In the genomic region with DNA sequence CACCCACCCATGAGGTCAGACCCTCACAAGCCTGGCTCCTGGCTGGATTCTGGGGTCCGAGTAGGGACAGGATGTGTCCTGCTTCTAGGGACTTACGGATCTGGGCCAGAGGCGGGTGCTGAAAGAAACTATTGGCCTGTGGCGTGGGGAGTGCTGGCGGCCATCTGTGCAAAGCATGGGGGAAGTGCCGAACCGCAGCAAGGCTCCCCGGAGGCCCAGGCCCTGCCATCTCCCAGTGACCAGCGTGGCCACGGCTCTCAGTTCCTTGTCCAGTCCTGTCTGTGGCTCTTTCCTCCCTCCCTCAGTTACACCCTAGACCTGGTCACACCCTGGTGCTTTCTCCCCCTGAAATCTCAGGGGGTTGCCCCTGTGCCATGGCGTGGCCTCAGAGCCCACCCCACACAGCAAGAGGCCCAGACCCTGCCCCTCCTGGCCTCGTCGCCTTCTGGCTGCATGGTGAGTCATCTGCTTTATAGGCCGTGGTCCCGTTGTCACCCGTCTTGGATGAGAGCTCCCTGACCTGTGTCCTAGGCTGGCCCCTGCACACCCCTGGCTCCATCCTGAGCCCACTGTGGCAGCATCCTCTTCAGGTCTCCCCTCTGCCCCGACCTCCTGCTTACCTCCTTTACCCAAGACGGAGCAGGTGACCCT, we compare ENCODE assay signal across 15 cellular contexts. TPM values are rescaled to one million over a fixed set of nuclear protein-coding genes. Genes with fewer than 3 reads are reported as not detected.
DNase-seq lines count a peak whose midpoint lies in the region; ATAC-seq and TF ChIP-seq lines count a peak whose summit lies in the region.
"Had no signal": no experiment of that assay in that cellular context is flagged by ENCODE, and none has a peak within 500 bp of the region (broad histone marks: within the 10 kb centered on the region; RNA-seq: fewer than 3 reads in every experiment).

No MANE protein-coding gene starts in this region.

- H3K27ac Mint-ChIP-seq in memory B cell (peak overlapping the region; percentile 62), immature natural killer cell (no peak overlapping the region)
- H3K27ac Mint-ChIP-seq: activated CD8-positive, alpha-beta T cell treated with anti-CD3 and anti-CD28 coated beads, Interleukin-2, amount 10 ng/mL, durations not matched to agents 7 days and 5 days; activated T-helper 17 cell treated with anti-CD3 and anti-CD28 coated beads, Interleukin-2, amount 50 U/mL, for 72 hours; natural killer cell had no signal

- H3K27ac ChIP-seq in angular gyrus (ENCODE audit: low read depth, low read length) = peak overlapping the region; percentile 5
- no peak overlapping the region for H3K27ac ChIP-seq in adrenal gland
- H3K27ac ChIP-seq: hepatocyte had no signal

- H3K9me3 ChIP-seq in adrenal gland (replicated peaks in 1 of 3) = no peaks in the 10 kb centered on the region

- H3K27me3 ChIP-seq in adrenal gland = no peaks in the 10 kb centered on the region
- H3K27me3 ChIP-seq: hepatocyte had no signal

- H3K36me3 ChIP-seq in adrenal gland (replicated peaks in 1 of 2) = no peaks in the 10 kb centered on the region

- H3K9me3 Mint-ChIP-seq in memory B cell (no peaks in the 10 kb centered on the region), immature natural killer cell (no peaks in the 10 kb centered on the region)
- H3K9me3 Mint-ChIP-seq: activated T-helper 17 cell treated with anti-CD3 and anti-CD28 coated beads, Interleukin-2, amount 50 U/mL, for 72 hours; natural killer cell had no signal

- DNase-seq in Ammon's horn (ENCODE audit: low spot score) (peak; percentile 74), GM13976 (ENCODE audit: low spot score) (peak; percentile 58), memory B cell (ENCODE audit: low spot score in 2 of 2) (no peak), adrenal gland (no peak), immature natural killer cell (no peak)
- DNase-seq: activated CD8-positive, alpha-beta T cell treated with anti-CD3 and anti-CD28 coated beads, Interleukin-2, amount 10 ng/mL, durations not matched to agents 7 days and 5 days; cortex of kidney; natural killer cell; NCI-H1417 treated with DMSO at 0.1 percent for 48 hours; stimulated activated CD8-positive, alpha-beta memory T cell treated with anti-CD3 and anti-CD28 coated beads, Interleukin-4, amount 100 ng/mL, for 48 hours had no signal

- H3K4me1 ChIP-seq in adrenal gland (replicated peaks in 1 of 2) = peaks cover 8 to 18% of the 10 kb centered on the region in 2 donors

- no peak for TF ChIP-seq POLR2A in adrenal gland (IDR thresholded peaks at IDR 0.05)

- peak overlapping the region; percentile 46 for H3K4me3 Mint-ChIP-seq in memory B cell
- H3K4me3 Mint-ChIP-seq in immature natural killer cell = no peak overlapping the region
- H3K4me3 Mint-ChIP-seq: activated CD8-positive, alpha-beta T cell treated with anti-CD3 and anti-CD28 coated beads, Interleukin-2, amount 10 ng/mL, durations not matched to agents 7 days and 5 days; activated T-helper 17 cell treated with anti-CD3 and anti-CD28 coated beads, Interleukin-2, amount 50 U/mL, for 72 hours; natural killer cell had no signal

- H3K4me3 ChIP-seq in adrenal gland = no peak overlapping the region
- H3K4me3 ChIP-seq: hepatocyte had no signal

- TF ChIP-seq CTCF in GM13976 (IDR thresholded peaks at IDR 0.05; ENCODE audit: borderline replicate concordance, control extremely low read depth, extremely low read depth, insufficient read depth, missing control alignments) (no peak), adrenal gland (IDR thresholded peaks at IDR 0.05) (no peak)

- H3K36me3 Mint-ChIP-seq in memory B cell (peaks cover 3% of the 10 kb centered on the region), immature natural killer cell (peaks cover 0 to 3% (median 0%) of the 10 kb centered on the region in 3 donors)
- H3K36me3 Mint-ChIP-seq: natural killer cell had no signal

- no peak for ATAC-seq in memory B cell (ENCODE audit: low read depth)
- no peak for ATAC-seq in GM21737 (IDR thresholded peaks at IDR 0.05; ENCODE audit: unreplicated experiment)
- no peak for ATAC-seq in GM21447 (IDR thresholded peaks at IDR 0.05; ENCODE audit: unreplicated experiment)
- ATAC-seq: activated CD8-positive, alpha-beta T cell treated with anti-CD3 and anti-CD28 coated beads, Interleukin-2, amount 10 ng/mL, durations not matched to agents 7 days and 5 days; activated T-helper 17 cell treated with anti-CD3 and anti-CD28 coated beads, Interleukin-2, amount 50 U/mL, for 72 hours; natural killer cell had no signal

- WGBS in adrenal gland, 4 donors = 57 to 64% (median 59%) methylated on average over 14 to 18 of the region's 18 CpGs

- H3K4me1 Mint-ChIP-seq in memory B cell (peaks cover 41% of the 10 kb centered on the region), immature natural killer cell (peaks cover 28 to 35% of the 10 kb centered on the region in 2 donors)

- H3K27me3 Mint-ChIP-seq in memory B cell (no peaks in the 10 kb centered on the region), immature natural killer cell (ENCODE audit: low read depth in 3 of 3) (peaks cover 0 to 6% (median 0%) of the 10 kb centered on the region in 3 donors)

- in situ Hi-C loops in GM13976 (cut with MboI; ENCODE audit: low sequenced_read_pairs, unreplicated experiment) = no loop called here

- intact Hi-C loops in adrenal gland (cut with DNase I) = no loop called here

RNA-seq across cellular contexts. Expression of a gene that starts 54.5 kb away (rescaled TPM):
- total RNA-seq in adrenal gland = 10 to 100 TPM; 30.0 to 52.1 (median 39.9) TPM
- polyA plus RNA-seq in adrenal gland (100 to 1,000 TPM in 2 of 3 donors, 10 to 100 TPM in 1; 45.3 to 141 (median 111) TPM), immature natural killer cell (10 to 100 TPM; 30.8 to 51.8 (median 44.2) TPM)

RNA-seq across cellular contexts. Expression of a gene that starts 54.5 kb away (rescaled TPM):
- 10 to 100 TPM in 7 of 8 donors, 1 to 10 TPM in 1; 9.4 to 17.8 (median 13.8) TPM for total RNA-seq in adrenal gland
- 10 to 100 TPM in 1 of 3 donors, 1 to 10 TPM in 2; 5.7 to 14.6 (median 8.4) TPM for polyA plus RNA-seq in adrenal gland
- 10 to 100 TPM; 22.7 to 31.2 (median 24.4) TPM for polyA plus RNA-seq in immature natural killer cell

Comparison
In these comparisons a context has a peak if more than half of its experiments do, and no peak if none do; other contexts are left out.
1. DNase-seq: peak in Ammon's horn (single experiment) and GM13976 (single experiment); none in memory B cell (0 of 2), adrenal gland (0 of 7) and immature natural killer cell (0 of 3).